In genomic region chr7:148863324-148863723, GRCh38 we compare ENCODE assay signal across 23 cellular contexts. TPM values are rescaled to one million over a fixed set of nuclear protein-coding genes. Genes with fewer than 3 reads are reported as not detected.
DNase-seq lines count a peak whose midpoint lies in the region; ATAC-seq and TF ChIP-seq lines count a peak whose summit lies in the region.
"Had no signal": no experiment of that assay in that cellular context is flagged by ENCODE, and none has a peak within 500 bp of the region (broad histone marks: within the 10 kb centered on the region; RNA-seq: fewer than 3 reads in every experiment).

No MANE protein-coding gene starts in this region.

- H3K9me3 Mint-ChIP-seq in activated T-cell treated with anti-CD3 and anti-CD28 coated beads, Interleukin-2, amount 50 U/mL, for 24 hours: peaks cover 9% of the 10 kb centered on the region
- peaks cover 9% of the 10 kb centered on the region for H3K9me3 Mint-ChIP-seq in activated T-cell treated with anti-CD3 and anti-CD28 coated beads, Interleukin-2, amount 50 U/mL, for 4 hours
- H3K9me3 Mint-ChIP-seq in Calu3 (ENCODE audit: low read depth, unreplicated experiment) (peaks cover 6% of the 10 kb centered on the region), immature natural killer cell (peaks cover 5 to 10% (median 9%) of the 10 kb centered on the region in 6 donors)
- peaks cover 0 to 12% (median 9%) of the 10 kb centered on the region in 9 donors for H3K9me3 Mint-ChIP-seq in naive thymus-derived CD8-positive, alpha-beta T cell

- no TSS peak for BruUV-seq in Calu3 (replicated peaks; lab: Mats Ljungman, UMichigan)

- intact Hi-C loops in Calu3 (cut with micrococcal nuclease; ENCODE audit: unreplicated experiment): no loop called here

- no peak overlapping the region for H3K4me3 Mint-ChIP-seq in activated T-cell treated with anti-CD3 and anti-CD28 coated beads, Interleukin-2, amount 50 U/mL, for 24 hours
- no peak overlapping the region for H3K4me3 Mint-ChIP-seq in activated T-cell treated with anti-CD3 and anti-CD28 coated beads, Interleukin-2, amount 50 U/mL, for 4 hours
- H3K4me3 Mint-ChIP-seq in Calu3 (ENCODE audit: low read depth, unreplicated experiment) (no peak overlapping the region), immature natural killer cell (no peak overlapping the region)
- no peak overlapping the region for H3K4me3 Mint-ChIP-seq in naive thymus-derived CD8-positive, alpha-beta T cell

- DNase-seq in activated T-cell treated with anti-CD3 and anti-CD28 coated beads, Interleukin-2, amount 50 U/mL, for 24 hours: no peak
- no peak for DNase-seq in activated T-cell treated with anti-CD3 and anti-CD28 coated beads, Interleukin-2, amount 50 U/mL, for 4 hours
- DNase-seq in Calu3 (no peak), immature natural killer cell (no peak), AML-193 (lab: John Stamatoyannopoulos, UW) (no peak), NCI-H748 treated with DMSO at 0.1 percent for 48 hours (lab: John Stamatoyannopoulos, UW) (no peak)
- DNase-seq in naive thymus-derived CD8-positive, alpha-beta T cell: no peak
- DNase-seq: activated CD4-positive, CD25-positive, alpha-beta regulatory T cell; activated CD8-positive, alpha-beta memory T cell treated with anti-CD3 and anti-CD28 coated beads for 24 hours; activated T-cell treated with anti-CD3 and anti-CD28 coated beads, Interleukin-2, amount 50 U/mL, for 48 hours; body of pancreas; heart left ventricle; KG1; mesenchymal stem cell; NCI-H524; occipital lobe; Peyer's patch; stimulated activated CD4-positive, alpha-beta T cell treated with anti-CD3 and anti-CD28 coated beads, Interleukin-2, amount 100 ng/mL, for 24 hours; substantia nigra; T-helper 9 cell; upper lobe of right lung had no signal

- no peaks in the 10 kb centered on the region for H3K27me3 Mint-ChIP-seq in activated T-cell treated with anti-CD3 and anti-CD28 coated beads, Interleukin-2, amount 50 U/mL, for 24 hours
- no peaks in the 10 kb centered on the region for H3K27me3 Mint-ChIP-seq in activated T-cell treated with anti-CD3 and anti-CD28 coated beads, Interleukin-2, amount 50 U/mL, for 4 hours (ENCODE audit: low read depth)
- H3K27me3 Mint-ChIP-seq in Calu3 (ENCODE audit: unreplicated experiment) (no peaks in the 10 kb centered on the region), immature natural killer cell (ENCODE audit: low read depth in 3 of 3) (peaks cover 0 to 3% (median 1%) of the 10 kb centered on the region in 3 donors)
- H3K27me3 Mint-ChIP-seq in naive thymus-derived CD8-positive, alpha-beta T cell: no peaks in the 10 kb centered on the region

- TF ChIP-seq CTCF in Calu3 (IDR thresholded peaks at IDR 0.05; ENCODE audit: unreplicated experiment): no peak

- CTCF ChIA-PET in Calu3 (lab: Charles Lee): interaction anchor here (0.5 kb wide), 1 partner anchor 316 kb away, joined by 3 read pairs; no protein-coding TSS in a partner anchor

- no peak for ATAC-seq in activated T-cell treated with anti-CD3 and anti-CD28 coated beads, Interleukin-2, amount 50 U/mL, for 4 hours
- peak; percentile 32 for ATAC-seq in SK-N-SH treated with all-trans-retinoic acid at 6 μM for 48 hours
- no peak for ATAC-seq in naive thymus-derived CD8-positive, alpha-beta T cell
- ATAC-seq: body of pancreas, GM12878, heart left ventricle, upper lobe of right lung had no signal

- peaks cover 64% of the 10 kb centered on the region for H3K4me1 Mint-ChIP-seq in activated T-cell treated with anti-CD3 and anti-CD28 coated beads, Interleukin-2, amount 50 U/mL, for 24 hours (ENCODE audit: low read depth)
- peaks cover 35% of the 10 kb centered on the region for H3K4me1 Mint-ChIP-seq in activated T-cell treated with anti-CD3 and anti-CD28 coated beads, Interleukin-2, amount 50 U/mL, for 4 hours (ENCODE audit: low read depth)
- H3K4me1 Mint-ChIP-seq in Calu3 (ENCODE audit: low read depth, unreplicated experiment) (peaks cover 12% of the 10 kb centered on the region), immature natural killer cell (peaks cover 10 to 32% of the 10 kb centered on the region in 2 donors)
- peaks cover 4 to 18% (median 15%) of the 10 kb centered on the region in 4 donors for H3K4me1 Mint-ChIP-seq in naive thymus-derived CD8-positive, alpha-beta T cell

- peaks cover 55% of the 10 kb centered on the region for H3K36me3 Mint-ChIP-seq in activated T-cell treated with anti-CD3 and anti-CD28 coated beads, Interleukin-2, amount 50 U/mL, for 24 hours (ENCODE audit: low read depth)
- H3K36me3 Mint-ChIP-seq in activated T-cell treated with anti-CD3 and anti-CD28 coated beads, Interleukin-2, amount 50 U/mL, for 4 hours (ENCODE audit: insufficient read depth): peaks cover 13% of the 10 kb centered on the region
- H3K36me3 Mint-ChIP-seq in Calu3 (ENCODE audit: insufficient read depth, unreplicated experiment) (no peaks in the 10 kb centered on the region), immature natural killer cell (peaks cover 10% of the 10 kb centered on the region in 3 donors)
- peaks cover 0 to 9% (median 8%) of the 10 kb centered on the region in 3 donors for H3K36me3 Mint-ChIP-seq in naive thymus-derived CD8-positive, alpha-beta T cell

- POLR2A ChIA-PET in naive thymus-derived CD8-positive, alpha-beta T cell (lab: Charles Lee): no interaction called here

- H3K27ac Mint-ChIP-seq in activated T-cell treated with anti-CD3 and anti-CD28 coated beads, Interleukin-2, amount 50 U/mL, for 24 hours: peak overlapping the region; percentile 56
- H3K27ac Mint-ChIP-seq in Calu3 (ENCODE audit: unreplicated experiment): peak overlapping the region; percentile 1
- H3K27ac Mint-ChIP-seq in immature natural killer cell: peak overlapping the region; percentile 2 to 80 (median 15)
- peak overlapping the region in 2 of 10 donors; percentile 6 to 61 for H3K27ac Mint-ChIP-seq in naive thymus-derived CD8-positive, alpha-beta T cell

TF ChIP-seq in SK-N-SH treated with all-trans-retinoic acid at 6 μM for 48 hours, 23 proteins besides CTCF, POLR2A, EP300 and RAD21:
- TF ChIP-seq SNAI2 (CRISPR knock-in tag; IDR thresholded peaks at IDR 0.05): no peak
- no peak for TF ChIP-seq OSR1 (CRISPR knock-in tag; IDR thresholded peaks at IDR 0.05)
- no peak for TF ChIP-seq POU6F1 (CRISPR knock-in tag; IDR thresholded peaks at IDR 0.05; ENCODE audit: borderline replicate concordance, low read depth)
- TF ChIP-seq CSDC2 (CRISPR knock-in tag; IDR thresholded peaks at IDR 0.05): no peak
- no peak for TF ChIP-seq ARNTL (CRISPR knock-in tag; IDR thresholded peaks at IDR 0.05; ENCODE audit: borderline replicate concordance, low read depth)
- peak; percentile 45 for TF ChIP-seq ISL1 (CRISPR knock-in tag; IDR thresholded peaks at IDR 0.05)
- no peak for TF ChIP-seq RARB (CRISPR knock-in tag; IDR thresholded peaks at IDR 0.05)
- peak; percentile 64; the same call in 1 of the 2 replicates for TF ChIP-seq TCF4 (CRISPR knock-in tag; IDR thresholded peaks at IDR 0.05; ENCODE audit: borderline replicate concordance)
- no peak for TF ChIP-seq BACH2 (CRISPR knock-in tag; IDR thresholded peaks at IDR 0.05; ENCODE audit: borderline replicate concordance)
- no peak for TF ChIP-seq ESRRG (CRISPR knock-in tag; IDR thresholded peaks at IDR 0.05)
- no peak for TF ChIP-seq CREB5 (CRISPR knock-in tag; IDR thresholded peaks at IDR 0.05; ENCODE audit: low read depth)
- no peak for TF ChIP-seq ZNF8 (CRISPR knock-in tag; IDR thresholded peaks at IDR 0.05)
- TF ChIP-seq CSRNP3 (CRISPR knock-in tag; IDR thresholded peaks at IDR 0.05): no peak
- no peak for TF ChIP-seq TOX (CRISPR knock-in tag; IDR thresholded peaks at IDR 0.05; ENCODE audit: borderline replicate concordance)

RNA-seq across cellular contexts. Expression of gene EZH2, which starts 20.8 kb away (rescaled TPM):
- total RNA-seq in activated T-cell treated with anti-CD3 and anti-CD28 coated beads, Interleukin-2, amount 50 U/mL, for 4 hours: 100 to 1,000 TPM; 114 to 137 (median 123) TPM
- total RNA-seq in Calu3 (2022): 40.2 and 46.5 TPM in 2 replicates
- polyA plus RNA-seq in immature natural killer cell: 1 to 10 TPM; 5.0 to 9.5 (median 6.6) TPM
- 1 to 10 TPM; 9.2 to 9.8 TPM for total RNA-seq in naive thymus-derived CD8-positive, alpha-beta T cell
- polyA plus RNA-seq in naive thymus-derived CD8-positive, alpha-beta T cell: 1 to 10 TPM; 1.1 to 2.8 (median 1.3) TPM
